In genomic region chr20:63739129-63740069, GRCh38 we compare ENCODE assay signal across 1 cellular context.
TF ChIP-seq lines count a peak whose summit lies in the region.

TSS of gene SLC2A4RG (plus strand) at chr20:63739776. CDS start at chr20:63739913, 137 bp downstream.

TF ChIP-seq in HepG2, 621 proteins besides CTCF, POLR2A, EP300 and RAD21 (continued from another document and continues in another):
- TF ChIP-seq AFF4 (CRISPR knock-in tag; IDR thresholded peaks at IDR 0.05) = peak; percentile 92
- TF ChIP-seq, protein P1, sequence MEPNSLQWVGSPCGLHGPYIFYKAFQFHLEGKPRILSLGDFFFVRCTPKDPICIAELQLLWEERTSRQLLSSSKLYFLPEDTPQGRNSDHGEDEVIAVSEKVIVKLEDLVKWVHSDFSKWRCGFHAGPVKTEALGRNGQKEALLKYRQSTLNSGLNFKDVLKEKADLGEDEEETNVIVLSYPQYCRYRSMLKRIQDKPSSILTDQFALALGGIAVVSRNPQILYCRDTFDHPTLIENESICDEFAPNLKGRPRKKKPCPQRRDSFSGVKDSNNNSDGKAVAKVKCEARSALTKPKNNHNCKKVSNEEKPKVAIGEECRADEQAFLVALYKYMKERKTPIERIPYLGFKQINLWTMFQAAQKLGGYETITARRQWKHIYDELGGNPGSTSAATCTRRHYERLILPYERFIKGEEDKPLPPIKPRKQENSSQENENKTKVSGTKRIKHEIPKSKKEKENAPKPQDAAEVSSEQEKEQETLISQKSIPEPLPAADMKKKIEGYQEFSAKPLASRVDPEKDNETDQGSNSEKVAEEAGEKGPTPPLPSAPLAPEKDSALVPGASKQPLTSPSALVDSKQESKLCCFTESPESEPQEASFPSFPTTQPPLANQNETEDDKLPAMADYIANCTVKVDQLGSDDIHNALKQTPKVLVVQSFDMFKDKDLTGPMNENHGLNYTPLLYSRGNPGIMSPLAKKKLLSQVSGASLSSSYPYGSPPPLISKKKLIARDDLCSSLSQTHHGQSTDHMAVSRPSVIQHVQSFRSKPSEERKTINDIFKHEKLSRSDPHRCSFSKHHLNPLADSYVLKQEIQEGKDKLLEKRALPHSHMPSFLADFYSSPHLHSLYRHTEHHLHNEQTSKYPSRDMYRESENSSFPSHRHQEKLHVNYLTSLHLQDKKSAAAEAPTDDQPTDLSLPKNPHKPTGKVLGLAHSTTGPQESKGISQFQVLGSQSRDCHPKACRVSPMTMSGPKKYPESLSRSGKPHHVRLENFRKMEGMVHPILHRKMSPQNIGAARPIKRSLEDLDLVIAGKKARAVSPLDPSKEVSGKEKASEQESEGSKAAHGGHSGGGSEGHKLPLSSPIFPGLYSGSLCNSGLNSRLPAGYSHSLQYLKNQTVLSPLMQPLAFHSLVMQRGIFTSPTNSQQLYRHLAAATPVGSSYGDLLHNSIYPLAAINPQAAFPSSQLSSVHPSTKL (CRISPR knock-in tag; IDR thresholded peaks at IDR 0.05) = peak; percentile 81
- peak; percentile 80 for TF ChIP-seq PBX3 (CRISPR knock-in tag; IDR thresholded peaks at IDR 0.05; ENCODE audit: borderline replicate concordance)
- TF ChIP-seq ZNF841 (CRISPR knock-in tag; IDR thresholded peaks at IDR 0.05; ENCODE audit: borderline replicate concordance) = no peak
- TF ChIP-seq BCL3 (CRISPR knock-in tag; IDR thresholded peaks at IDR 0.05) = peak; percentile 30
- TF ChIP-seq JUND (CRISPR knock-in tag; IDR thresholded peaks at IDR 0.05) = no peak
- TF ChIP-seq FOXM1 (CRISPR knock-in tag; IDR thresholded peaks at IDR 0.05) = 0 out of 2 replicates have a peak, but pooled peaks have one; percentile 34
- TF ChIP-seq ZMAT3 (CRISPR knock-in tag; conservative IDR thresholded peaks at IDR 0.05) = peak; percentile 90; the same call in 1 of the 2 replicates
- TF ChIP-seq ZNF724P (CRISPR knock-in tag; IDR thresholded peaks at IDR 0.05; ENCODE audit: borderline replicate concordance) = no peak
- peak; percentile 91 for TF ChIP-seq ZNF800 (CRISPR knock-in tag; IDR thresholded peaks at IDR 0.05)
- TF ChIP-seq SYNCRIP (IDR thresholded peaks at IDR 0.05; ENCODE audit: insufficient read depth, low read depth, low read length) = no peak
- TF ChIP-seq NPAS2 (CRISPR knock-in tag; IDR thresholded peaks at IDR 0.05; ENCODE audit: borderline replicate concordance) = no peak
- no peak for TF ChIP-seq HCFC1 (IDR thresholded peaks at IDR 0.05; ENCODE audit: low read depth, low read length)
- TF ChIP-seq KIAA2018 (CRISPR knock-in tag; IDR thresholded peaks at IDR 0.05; ENCODE audit: borderline replicate concordance) = no peak
- no peak for TF ChIP-seq PRMT3 (CRISPR knock-in tag; IDR thresholded peaks at IDR 0.05; ENCODE audit: borderline replicate concordance, low read depth)
- TF ChIP-seq CREB3 (CRISPR knock-in tag; IDR thresholded peaks at IDR 0.05) = peak; percentile 90
- peak; percentile 91; the same call in 1 of the 2 replicates for TF ChIP-seq PAX8 (CRISPR knock-in tag; IDR thresholded peaks at IDR 0.05; ENCODE audit: borderline replicate concordance)
- peak; percentile 82; the same call in 1 of the 2 replicates for TF ChIP-seq ETV5 (CRISPR knock-in tag; IDR thresholded peaks at IDR 0.05; ENCODE audit: borderline replicate concordance)
- TF ChIP-seq, protein P2, sequence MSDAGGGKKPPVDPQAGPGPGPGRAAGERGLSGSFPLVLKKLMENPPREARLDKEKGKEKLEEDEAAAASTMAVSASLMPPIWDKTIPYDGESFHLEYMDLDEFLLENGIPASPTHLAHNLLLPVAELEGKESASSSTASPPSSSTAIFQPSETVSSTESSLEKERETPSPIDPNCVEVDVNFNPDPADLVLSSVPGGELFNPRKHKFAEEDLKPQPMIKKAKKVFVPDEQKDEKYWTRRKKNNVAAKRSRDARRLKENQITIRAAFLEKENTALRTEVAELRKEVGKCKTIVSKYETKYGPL (CRISPR knock-in tag; IDR thresholded peaks at IDR 0.05) = peak; percentile 99
- 0 out of 2 replicates have a peak, but pooled peaks have one; percentile 34 for TF ChIP-seq TGIF2 (CRISPR knock-in tag; IDR thresholded peaks at IDR 0.05)
- TF ChIP-seq ELF3 (CRISPR knock-in tag; IDR thresholded peaks at IDR 0.05) = peak; percentile 63; the same call in 1 of the 2 replicates
- TF ChIP-seq, protein P3, sequence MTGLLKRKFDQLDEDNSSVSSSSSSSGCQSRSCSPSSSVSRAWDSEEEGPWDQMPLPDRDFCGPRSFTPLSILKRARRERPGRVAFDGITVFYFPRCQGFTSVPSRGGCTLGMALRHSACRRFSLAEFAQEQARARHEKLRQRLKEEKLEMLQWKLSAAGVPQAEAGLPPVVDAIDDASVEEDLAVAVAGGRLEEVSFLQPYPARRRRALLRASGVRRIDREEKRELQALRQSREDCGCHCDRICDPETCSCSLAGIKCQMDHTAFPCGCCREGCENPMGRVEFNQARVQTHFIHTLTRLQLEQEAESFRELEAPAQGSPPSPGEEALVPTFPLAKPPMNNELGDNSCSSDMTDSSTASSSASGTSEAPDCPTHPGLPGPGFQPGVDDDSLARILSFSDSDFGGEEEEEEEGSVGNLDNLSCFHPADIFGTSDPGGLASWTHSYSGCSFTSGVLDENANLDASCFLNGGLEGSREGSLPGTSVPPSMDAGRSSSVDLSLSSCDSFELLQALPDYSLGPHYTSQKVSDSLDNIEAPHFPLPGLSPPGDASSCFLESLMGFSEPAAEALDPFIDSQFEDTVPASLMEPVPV (CRISPR knock-in tag; IDR thresholded peaks at IDR 0.05) = peak; percentile 86; the same call in 1 of the 2 replicates
- TF ChIP-seq CCDC6 (CRISPR knock-in tag; IDR thresholded peaks at IDR 0.05) = 0 out of 2 replicates have a peak, but pooled peaks have one; percentile 69
- TF ChIP-seq ZNF883 (CRISPR knock-in tag; IDR thresholded peaks at IDR 0.05; ENCODE audit: not compliant biosample characterization) = peak; percentile 64
- no peak for TF ChIP-seq CENPX (CRISPR knock-in tag; IDR thresholded peaks at IDR 0.05)
- TF ChIP-seq SMAD3 (CRISPR knock-in tag; IDR thresholded peaks at IDR 0.05) = peak; percentile 88
- peak; percentile 33; the same call in 1 of the 2 replicates for TF ChIP-seq NR2F6 (IDR thresholded peaks at IDR 0.05)
- TF ChIP-seq NR2F6 (CRISPR knock-in tag; IDR thresholded peaks at IDR 0.05) = peak; percentile 86
- TF ChIP-seq ZNF7 (CRISPR knock-in tag; IDR thresholded peaks at IDR 0.05) = no peak
- peak; percentile 59 for TF ChIP-seq ZMYM3 (CRISPR knock-in tag; IDR thresholded peaks at IDR 0.05)
- TF ChIP-seq ZNF30 (CRISPR knock-in tag; IDR thresholded peaks at IDR 0.05) = no peak
